Comparison of ENCODE assay signal across 1 cellular context in genomic region chr19:41876847-41877489, GRCh38.
TF ChIP-seq lines count a peak whose summit lies in the region.

CD79A (plus strand) TSS chr19:41877279; CDS start chr19:41877305, 26 bp downstream.

TF ChIP-seq in GM12878, 131 proteins besides CTCF, POLR2A, EP300 and RAD21 (continues in another document):
- peak in 1 of 2 experiments; percentile 42; a peak in 1 of 3 replicates for TF ChIP-seq EGR1 (IDR thresholded peaks at IDR 0.05; ENCODE audit: borderline replicate concordance in 1 of 2, low read depth in 2 of 2, low read length in 2 of 2)
- peak; percentile 14 for TF ChIP-seq PBX3 (IDR thresholded peaks at IDR 0.05; ENCODE audit: insufficient replicate concordance, low read depth, low read length)
- TF ChIP-seq KDM1A (IDR thresholded peaks at IDR 0.05; ENCODE audit: borderline replicate concordance) = no peak
- peak; percentile 94 for TF ChIP-seq BCL3 (IDR thresholded peaks at IDR 0.05; ENCODE audit: borderline replicate concordance, insufficient read depth, low read depth, low read length, poor library complexity, severe bottlenecking)
- TF ChIP-seq YY1 (IDR thresholded peaks at IDR 0.05; ENCODE audit: low read depth, low read length) = 0 out of 2 replicates have a peak, but pooled peaks have one; percentile 32
- TF ChIP-seq IKZF2 (IDR thresholded peaks at IDR 0.05) = peak; percentile 96 to 97
- peak; percentile 50; the same call in 1 of the 2 replicates for TF ChIP-seq TAF1 (IDR thresholded peaks at IDR 0.05; ENCODE audit: borderline replicate concordance, low read depth, low read length)
- TF ChIP-seq TCF7 (IDR thresholded peaks at IDR 0.05; ENCODE audit: borderline replicate concordance) = no peak
- peak; percentile 51; the same call in 1 of the 2 replicates for TF ChIP-seq SMARCA5 (IDR thresholded peaks at IDR 0.05)
- no peak for TF ChIP-seq SRF (IDR thresholded peaks at IDR 0.05; ENCODE audit: low read depth in 2 of 2, low read length in 2 of 2)
- no peak; the same call in 1 of the 2 replicates for TF ChIP-seq IRF4 (IDR thresholded peaks at IDR 0.05; ENCODE audit: low read depth, low read length)
- TF ChIP-seq NFIC (IDR thresholded peaks at IDR 0.05; ENCODE audit: low read depth, low read length) = peak; percentile 80; the same call in 1 of the 2 replicates
- peak; percentile 65 for TF ChIP-seq ZNF687 (IDR thresholded peaks at IDR 0.05)
- TF ChIP-seq FOS (IDR thresholded peaks at IDR 0.05; ENCODE audit: borderline replicate concordance, extremely low read depth, insufficient read length) = no peak
- 0 out of 2 replicates have a peak, but pooled peaks have one; percentile 65 for TF ChIP-seq POLR2AphosphoS2 (IDR thresholded peaks at IDR 0.05; ENCODE audit: low read depth, low read length)
- TF ChIP-seq RAD51 (IDR thresholded peaks at IDR 0.05) = peak; percentile 66
- TF ChIP-seq POLR2AphosphoS5 (IDR thresholded peaks at IDR 0.05; ENCODE audit: low read length) = peak; percentile 65
- TF ChIP-seq SMC3 (IDR thresholded peaks at IDR 0.05; ENCODE audit: borderline replicate concordance, low read length) = no peak
- TF ChIP-seq NRF1 (conservative IDR thresholded peaks at IDR 0.05; ENCODE audit: low read depth, low read length) = no peak
- peak; percentile 28; the same call in 1 of the 2 replicates for TF ChIP-seq SIN3A (IDR thresholded peaks at IDR 0.05; ENCODE audit: low read depth, low read length)
- peak; percentile 64 for TF ChIP-seq CREB1 (IDR thresholded peaks at IDR 0.05; ENCODE audit: low read depth)
- peak; percentile 78 for TF ChIP-seq GATAD2B (conservative IDR thresholded peaks at IDR 0.05; ENCODE audit: low read depth)
- peak; percentile 72 for TF ChIP-seq MYB (IDR thresholded peaks at IDR 0.05; ENCODE audit: borderline replicate concordance, low read depth, low read length)
- no peak for TF ChIP-seq MLLT1 (IDR thresholded peaks at IDR 0.05)
- TF ChIP-seq ZNF384 (IDR thresholded peaks at IDR 0.05; ENCODE audit: borderline replicate concordance, low read depth, low read length) = no peak
- TF ChIP-seq TCF12 (IDR thresholded peaks at IDR 0.05; ENCODE audit: low read depth, low read length) = peak; percentile 99
- TF ChIP-seq BMI1 (IDR thresholded peaks at IDR 0.05; ENCODE audit: borderline replicate concordance) = peak; percentile 26; the same call in 1 of the 2 replicates
- peak; percentile 39; the same call in 1 of the 2 replicates for TF ChIP-seq ZBTB40 (IDR thresholded peaks at IDR 0.05; ENCODE audit: borderline replicate concordance)
- TF ChIP-seq TBL1XR1 (IDR thresholded peaks at IDR 0.05; ENCODE audit: low read depth, low read length) = peak; percentile 87
- TF ChIP-seq POU2F2 (IDR thresholded peaks at IDR 0.05; ENCODE audit: borderline replicate concordance, low read depth, low read length) = peak; percentile 72; the same call in 2 of the 3 replicates
- peak; percentile 16; the same call in 1 of the 2 replicates for TF ChIP-seq JUND (IDR thresholded peaks at IDR 0.05; ENCODE audit: low read depth, low read length)
- TF ChIP-seq WRNIP1 (IDR thresholded peaks at IDR 0.05; ENCODE audit: borderline replicate concordance, low read depth, low read length) = 0 out of 2 replicates have a peak, but pooled peaks have one; percentile 17
- TF ChIP-seq MXI1 (IDR thresholded peaks at IDR 0.05; ENCODE audit: low read depth, low read length) = peak; percentile 76
- TF ChIP-seq ETV6 (conservative IDR thresholded peaks at IDR 0.05 in 1 of 2, IDR thresholded peaks at IDR 0.05 in 1 of 2; ENCODE audit: borderline replicate concordance in 1 of 2, low read depth in 1 of 2) = peak in 1 of 2 experiments; percentile 91; a peak in 2 of 4 replicates
- TF ChIP-seq FOXM1 (IDR thresholded peaks at IDR 0.05; ENCODE audit: low read depth, low read length) = peak; percentile 76; the same call in 1 of the 2 replicates
- no peak; the same call in 1 of the 2 replicates for TF ChIP-seq PKNOX1 (IDR thresholded peaks at IDR 0.05)
- TF ChIP-seq MEF2A (IDR thresholded peaks at IDR 0.05; ENCODE audit: insufficient read depth, low read depth, low read length) = peak; percentile 49; the same call in 1 of the 2 replicates
- TF ChIP-seq SMAD5 (IDR thresholded peaks at IDR 0.05; ENCODE audit: low read depth) = no peak
- TF ChIP-seq HDAC2 (IDR thresholded peaks at IDR 0.05) = no peak
- TF ChIP-seq HDGF (IDR thresholded peaks at IDR 0.05) = peak; percentile 59; the same call in 1 of the 2 replicates
- peak; percentile 72; the same call in 1 of the 2 replicates for TF ChIP-seq GABPA (IDR thresholded peaks at IDR 0.05; ENCODE audit: low read depth)
- peak; percentile 89 for TF ChIP-seq CHD2 (IDR thresholded peaks at IDR 0.05; ENCODE audit: borderline replicate concordance, low read depth, low read length)
- TF ChIP-seq TARDBP (IDR thresholded peaks at IDR 0.05; ENCODE audit: borderline replicate concordance) = no peak; the same call in 1 of the 2 replicates
- TF ChIP-seq RB1 (IDR thresholded peaks at IDR 0.05; ENCODE audit: borderline replicate concordance) = peak; percentile 75
- TF ChIP-seq TCF3 (IDR thresholded peaks at IDR 0.05; ENCODE audit: borderline replicate concordance, insufficient read depth, low read depth, low read length) = peak; percentile 99
- TF ChIP-seq BCLAF1 (IDR thresholded peaks at IDR 0.05) = no peak
- peak; percentile 79 to 89 for TF ChIP-seq BHLHE40 (IDR thresholded peaks at IDR 0.05; ENCODE audit: borderline replicate concordance in 1 of 2, low read depth in 2 of 2, low read length in 1 of 2)
- TF ChIP-seq YBX1 (IDR thresholded peaks at IDR 0.05) = no peak
- no peak for TF ChIP-seq KAT2A (conservative IDR thresholded peaks at IDR 0.05; ENCODE audit: control insufficient read depth, low read depth, low read length)
- TF ChIP-seq NR2F1 (conservative IDR thresholded peaks at IDR 0.05) = peak; percentile 87
- no peak for TF ChIP-seq FOXK2 (IDR thresholded peaks at IDR 0.05)
- TF ChIP-seq NR2C1 (IDR thresholded peaks at IDR 0.05) = no peak
